In genomic region chr2:196606516-196606915, GRCh38 we compare ENCODE assay signal across 22 cellular contexts.
"Had no signal": no experiment of that assay in that cellular context is flagged by ENCODE, and none has a peak within 500 bp of the region (broad histone marks: within the 10 kb centered on the region; RNA-seq: fewer than 3 reads in every experiment).

No MANE protein-coding gene starts in this region.

- H3K4me3 ChIP-seq: heart right ventricle, transverse colon had no signal

- H3K27ac ChIP-seq: brain microvascular endothelial cell, foreskin keratinocyte, heart right ventricle, neutrophil, transverse colon had no signal

- H3K4me1 ChIP-seq: transverse colon had no signal

- H3K9me3 ChIP-seq: heart right ventricle, neutrophil, transverse colon had no signal

- H3K36me3 ChIP-seq: brain microvascular endothelial cell, heart right ventricle, neutrophil, transverse colon had no signal

- DNase-seq: activated CD4-positive, alpha-beta memory T cell treated with anti-CD3 and anti-CD28 coated beads for 36 hours; activated CD4-positive, alpha-beta T cell treated with anti-CD3 and anti-CD28 coated beads, Interleukin-2, amount 10 ng/mL, durations not matched to agents 24 days and 14 days; activated CD4-positive, CD25-positive, alpha-beta regulatory T cell treated with anti-CD3 and anti-CD28 coated beads, Interleukin-2, amount 50 U/mL, for 72 hours; activated CD8-positive, alpha-beta memory T cell treated with anti-CD3 and anti-CD28 coated beads, Interleukin-2, amount 50 U/mL, for 48 hours; activated gamma-delta T cell; activated naive CD4-positive, alpha-beta T cell treated with anti-CD3 and anti-CD28 coated beads, Interleukin-2, amount 10 ng/mL, durations not matched to agents 7 days and 5 days; activated naive CD8-positive, alpha-beta T cell treated with anti-CD3 and anti-CD28 coated beads, Interleukin-2, amount 10 ng/mL, durations not matched to agents 7 days and 5 days; activated T-cell treated with anti-CD3 and anti-CD28 coated beads, Interleukin-2, amount 50 U/mL, for 24 hours; central memory CD4-positive, alpha-beta T cell; effector memory CD8-positive, alpha-beta T cell; foreskin keratinocyte; heart right ventricle; left ventricle myocardium superior; mammary epithelial cell; naive B cell; nephron progenitor cell; retina; stimulated activated naive CD4-positive, alpha-beta T cell treated with Interleukin-2 at 50 U/mL for 16 hours; T-helper 2 cell; transverse colon had no signal

- H3K27me3 ChIP-seq: brain microvascular endothelial cell, foreskin keratinocyte, heart right ventricle, transverse colon had no signal
